Comparison of ENCODE assay signal across 21 cellular contexts in genomic region chr1:154330669-154331068, GRCh38. TPM values are rescaled to one million over a fixed set of nuclear protein-coding genes. Genes with fewer than 3 reads are reported as not detected.
DNase-seq lines count a peak whose midpoint lies in the region; ATAC-seq and TF ChIP-seq lines count a peak whose summit lies in the region.
"Had no signal": no experiment of that assay in that cellular context is flagged by ENCODE, and none has a peak within 500 bp of the region (broad histone marks: within the 10 kb centered on the region; RNA-seq: fewer than 3 reads in every experiment).

No MANE protein-coding gene starts in this region.

- H4K20me1 ChIP-seq in neural cell (ENCODE audit: insufficient read depth), result no peaks in the 10 kb centered on the region

- DNase-seq in activated CD4-positive, alpha-beta T cell treated with anti-CD3 and anti-CD28 coated beads, Interleukin-2, amount 10 ng/mL, durations not matched to agents 24 days and 14 days, result peak; percentile 65
- no peak for DNase-seq in activated CD4-positive, alpha-beta T cell treated with anti-CD3 and anti-CD28 coated beads, Interleukin-2, amount 50 U/mL, for 1 hour
- DNase-seq in RWPE1 (ENCODE audit: low spot score) (no peak), NCI-H1930 (lab: John Stamatoyannopoulos, UW) (no peak), EL (no peak)
- no peak for DNase-seq in activated naive CD8-positive, alpha-beta T cell treated with anti-CD3 and anti-CD28 coated beads, Interleukin-2, amount 50 U/mL, for 24 hours
- DNase-seq: 8988T; activated CD4-positive, CD25-positive, alpha-beta regulatory T cell; anterior cingulate cortex; DMS 273 treated with DMSO at 0.1 percent for 48 hours; GF-D8; KG1; mesenchymal stem cell; NCI-H1092 treated with DMSO at 0.1 percent for 48 hours; SHP77 had no signal

- peaks cover 67% of the 10 kb centered on the region for H3K4me1 Mint-ChIP-seq in activated CD4-positive, alpha-beta T cell treated with anti-CD3 and anti-CD28 coated beads, Interleukin-2, amount 10 ng/mL, durations not matched to agents 24 days and 14 days
- H3K4me1 Mint-ChIP-seq in activated naive CD8-positive, alpha-beta T cell treated with anti-CD3 and anti-CD28 coated beads, Interleukin-2, amount 50 U/mL, for 24 hours, result peaks cover 56% of the 10 kb centered on the region

- H3K4me3 ChIP-seq in neural cell (ENCODE audit: low read length), result peak overlapping the region; percentile 96
- H3K4me3 ChIP-seq: GM12878, neural progenitor cell had no signal

- peaks cover 41% of the 10 kb centered on the region for H3K36me3 Mint-ChIP-seq in activated CD4-positive, alpha-beta T cell treated with anti-CD3 and anti-CD28 coated beads, Interleukin-2, amount 10 ng/mL, durations not matched to agents 24 days and 14 days (ENCODE audit: low read depth)
- peaks cover 28% of the 10 kb centered on the region for H3K36me3 Mint-ChIP-seq in activated naive CD8-positive, alpha-beta T cell treated with anti-CD3 and anti-CD28 coated beads, Interleukin-2, amount 50 U/mL, for 24 hours (ENCODE audit: low read depth)

- no peaks in the 10 kb centered on the region for H3K27me3 ChIP-seq in neural cell (ENCODE audit: insufficient read depth, low read depth, low read length)
- H3K27me3 ChIP-seq: neural progenitor cell had no signal

- peak overlapping the region; percentile 59 for H3K4me2 ChIP-seq in neural cell (ENCODE audit: low read length)
- H3K4me2 ChIP-seq: neural progenitor cell had no signal

- H3K27ac Mint-ChIP-seq in activated CD4-positive, alpha-beta T cell treated with anti-CD3 and anti-CD28 coated beads, Interleukin-2, amount 10 ng/mL, durations not matched to agents 24 days and 14 days, result peak overlapping the region; percentile 72
- H3K27ac Mint-ChIP-seq in activated naive CD8-positive, alpha-beta T cell treated with anti-CD3 and anti-CD28 coated beads, Interleukin-2, amount 50 U/mL, for 24 hours, result peak overlapping the region; percentile 78
- H3K27ac Mint-ChIP-seq: neural progenitor cell had no signal

- no peaks in the 10 kb centered on the region for H3F3A ChIP-seq in neural cell (ENCODE audit: insufficient read depth, low read length, poor library complexity, severe bottlenecking)

- TF ChIP-seq RAD21 in neural cell (conservative IDR thresholded peaks at IDR 0.05), result no peak

- H3K27me3 Mint-ChIP-seq in activated CD4-positive, alpha-beta T cell treated with anti-CD3 and anti-CD28 coated beads, Interleukin-2, amount 10 ng/mL, durations not matched to agents 24 days and 14 days, result no peaks in the 10 kb centered on the region
- H3K27me3 Mint-ChIP-seq in activated naive CD8-positive, alpha-beta T cell treated with anti-CD3 and anti-CD28 coated beads, Interleukin-2, amount 50 U/mL, for 24 hours, result no peaks in the 10 kb centered on the region

- POLR2A ChIA-PET in RWPE1 (lab: Yijun Ruan, JAX; ENCODE audit: low non-redundant PET), result no interaction called here

- H3K9me2 ChIP-seq in neural cell (ENCODE audit: insufficient read depth, low read length), result no peaks in the 10 kb centered on the region

- H3K27ac ChIP-seq in RWPE1, result peak overlapping the region; percentile 99; the same call in 1 of the 2 replicates
- peak overlapping the region; percentile 94 for H3K27ac ChIP-seq in neural cell (ENCODE audit: low read length)
- H3K27ac ChIP-seq: neural progenitor cell had no signal

- ATAC-seq in activated naive CD8-positive, alpha-beta T cell treated with anti-CD3 and anti-CD28 coated beads, Interleukin-2, amount 50 U/mL, for 24 hours, result no peak
- ATAC-seq in GM18909 (IDR thresholded peaks at IDR 0.05; ENCODE audit: poor library complexity, unreplicated experiment), result no peak
- ATAC-seq: GM12878 had no signal

- no peak for TF ChIP-seq EP300 in neural cell (conservative IDR thresholded peaks at IDR 0.05; ENCODE audit: poor library complexity, severe bottlenecking)

- H2AFZ ChIP-seq in neural cell (ENCODE audit: low read depth, low read length), result no peak overlapping the region
- H2AFZ ChIP-seq: neural progenitor cell had no signal

- TF ChIP-seq CTCF in RWPE1 (conservative IDR thresholded peaks at IDR 0.05; ENCODE audit: low read depth), result no peak
- no peak for TF ChIP-seq CTCF in neural cell (IDR thresholded peaks at IDR 0.05; ENCODE audit: poor library complexity, severe bottlenecking)

- H3K4me3 Mint-ChIP-seq in activated CD4-positive, alpha-beta T cell treated with anti-CD3 and anti-CD28 coated beads, Interleukin-2, amount 10 ng/mL, durations not matched to agents 24 days and 14 days, result peak overlapping the region; percentile 76
- H3K4me3 Mint-ChIP-seq in activated naive CD8-positive, alpha-beta T cell treated with anti-CD3 and anti-CD28 coated beads, Interleukin-2, amount 50 U/mL, for 24 hours, result peak overlapping the region; percentile 20

- H3K36me3 ChIP-seq in neural cell (ENCODE audit: insufficient read depth, low read length), result peaks cover 5% of the 10 kb centered on the region
- H3K36me3 ChIP-seq: neural progenitor cell had no signal

- CTCF ChIA-PET in RWPE1 (lab: Yijun Ruan, JAX), result no interaction called here

- intact Hi-C loops in activated CD4-positive, alpha-beta T cell treated with anti-CD3 and anti-CD28 coated beads, Interleukin-2, amount 10 ng/mL, durations not matched to agents 24 days and 14 days (cut with micrococcal nuclease), result no loop called here

- no peaks in the 10 kb centered on the region for H3K9me3 Mint-ChIP-seq in activated CD4-positive, alpha-beta T cell treated with anti-CD3 and anti-CD28 coated beads, Interleukin-2, amount 10 ng/mL, durations not matched to agents 24 days and 14 days
- H3K9me3 Mint-ChIP-seq in activated naive CD8-positive, alpha-beta T cell treated with anti-CD3 and anti-CD28 coated beads, Interleukin-2, amount 50 U/mL, for 24 hours, result no peaks in the 10 kb centered on the region
- H3K9me3 Mint-ChIP-seq: neural progenitor cell had no signal

- no peaks in the 10 kb centered on the region for H3K9me3 ChIP-seq in neural cell (ENCODE audit: low read length)

- H3K9ac ChIP-seq in neural cell (ENCODE audit: low read length), result peak overlapping the region; percentile 82
- H3K9ac ChIP-seq: neural progenitor cell had no signal

- peaks cover 19% of the 10 kb centered on the region for H3K79me2 ChIP-seq in neural cell (replicated peaks; ENCODE audit: insufficient read depth, low read length)

TF ChIP-seq in neural cell, 6 proteins besides CTCF, POLR2A, EP300 and RAD21:
- no peak for TF ChIP-seq REST (IDR thresholded peaks at IDR 0.05; ENCODE audit: borderline replicate concordance)
- TF ChIP-seq SMC3 (conservative IDR thresholded peaks at IDR 0.05; ENCODE audit: poor library complexity), result no peak
- TF ChIP-seq EZH2 (IDR thresholded peaks at IDR 0.05; ENCODE audit: borderline replicate concordance, insufficient read depth, low read length, poor library complexity, severe bottlenecking), result no peak
- no peak for TF ChIP-seq TAF1 (IDR thresholded peaks at IDR 0.05; ENCODE audit: low read depth)
- TF ChIP-seq MXI1 (conservative IDR thresholded peaks at IDR 0.05; ENCODE audit: poor library complexity, severe bottlenecking), result no peak

RNA-seq across cellular contexts. Expression of gene ATP8B2, which starts 5.3 kb away (rescaled TPM):
- 49.4 and 49.6 TPM in 2 replicates for total RNA-seq in activated CD4-positive, alpha-beta T cell treated with anti-CD3 and anti-CD28 coated beads, Interleukin-2, amount 10 ng/mL, durations not matched to agents 24 days and 14 days
- polyA plus RNA-seq in neural cell, result 71.3 and 86.9 TPM in 2 replicates
- polyA minus RNA-seq in neural cell, result 63.2 and 76.4 TPM in 2 replicates

RNA-seq across cellular contexts. Expression of gene AQP10, which starts 9.8 kb away (rescaled TPM):
- not detected in 2 replicates for total RNA-seq in activated CD4-positive, alpha-beta T cell treated with anti-CD3 and anti-CD28 coated beads, Interleukin-2, amount 10 ng/mL, durations not matched to agents 24 days and 14 days
- not detected in 2 replicates for polyA plus RNA-seq in neural cell
- 0.49 TPM in 1 of 2 replicates, not detected in the other for polyA minus RNA-seq in neural cell
- total RNA-seq: GM12878; T-helper 1 cell treated with Interleukin-12 subunit alpha and Interleukin-12 subunit beta and Interleukin-4 antibody, amounts not matched to agents 30 ng/mL and 1 ng/mL, for 36 hours had no signal
- polyA plus RNA-seq: BJ, GM12878 had no signal

RNA-seq across cellular contexts. Expression of gene HAX1, which starts 58.2 kb away (rescaled TPM):
- total RNA-seq in activated CD4-positive, alpha-beta T cell treated with anti-CD3 and anti-CD28 coated beads, Interleukin-2, amount 10 ng/mL, durations not matched to agents 24 days and 14 days, result 114 and 118 TPM in 2 replicates
- polyA plus RNA-seq in neural cell, result 126 and 155 TPM in 2 replicates
- polyA minus RNA-seq in neural cell, result 67.2 and 71.2 TPM in 2 replicates
